ENCODE assay signal across 1 cellular context in genomic region chr17:77098884-77099545, GRCh38.
TF ChIP-seq lines count a peak whose summit lies in the region.

No MANE protein-coding gene starts in this region.

TF ChIP-seq in HepG2, 621 proteins besides CTCF, POLR2A, EP300 and RAD21 (continued from another document and continues in another):
- peak; percentile 61 for TF ChIP-seq FOSL2 (CRISPR knock-in tag; IDR thresholded peaks at IDR 0.05)
- no peak for TF ChIP-seq MBD4 (IDR thresholded peaks at IDR 0.05; ENCODE audit: borderline replicate concordance, low read length)
- no peak for TF ChIP-seq ZNF577 (CRISPR knock-in tag; IDR thresholded peaks at IDR 0.05; ENCODE audit: borderline replicate concordance, low read depth)
- TF ChIP-seq ZMYM3 (CRISPR knock-in tag; IDR thresholded peaks at IDR 0.05), result no peak; the same call in 1 of the 2 replicates
- no peak for TF ChIP-seq ADNP (CRISPR knock-in tag; IDR thresholded peaks at IDR 0.05)
- TF ChIP-seq AKAP8 (CRISPR knock-in tag; IDR thresholded peaks at IDR 0.05), result 0 out of 2 replicates have a peak, but pooled peaks have one; percentile 49
- no peak for TF ChIP-seq HINFP (CRISPR knock-in tag; IDR thresholded peaks at IDR 0.05; ENCODE audit: low read depth)
- no peak for TF ChIP-seq ZNF496 (CRISPR knock-in tag; IDR thresholded peaks at IDR 0.05; ENCODE audit: insufficient replicate concordance)
- TF ChIP-seq LBX2 (CRISPR knock-in tag; IDR thresholded peaks at IDR 0.05; ENCODE audit: borderline replicate concordance), result no peak
- TF ChIP-seq TCF7L2 (IDR thresholded peaks at IDR 0.05; ENCODE audit: low read depth, low read length), result no peak
- TF ChIP-seq PAX8 (CRISPR knock-in tag; IDR thresholded peaks at IDR 0.05; ENCODE audit: borderline replicate concordance), result no peak
- no peak for TF ChIP-seq ZNF251 (CRISPR knock-in tag; IDR thresholded peaks at IDR 0.05)
- TF ChIP-seq TFDP2 (CRISPR knock-in tag; IDR thresholded peaks at IDR 0.05), result no peak
- TF ChIP-seq PRMT3 (CRISPR knock-in tag; IDR thresholded peaks at IDR 0.05; ENCODE audit: borderline replicate concordance, low read depth), result no peak
- TF ChIP-seq ZKSCAN1 (IDR thresholded peaks at IDR 0.05; ENCODE audit: low read length), result no peak
- no peak; the same call in 1 of the 2 replicates for TF ChIP-seq IKZF5 (CRISPR knock-in tag; IDR thresholded peaks at IDR 0.05)
- TF ChIP-seq TCF7 (IDR thresholded peaks at IDR 0.05; ENCODE audit: low read depth), result no peak
- TF ChIP-seq SPEN (CRISPR knock-in tag; IDR thresholded peaks at IDR 0.05; ENCODE audit: low read depth), result peak; percentile 64
- no peak for TF ChIP-seq CBX5 (CRISPR knock-in tag; IDR thresholded peaks at IDR 0.05; ENCODE audit: borderline replicate concordance)
- TF ChIP-seq FOXJ3 (CRISPR knock-in tag; IDR thresholded peaks at IDR 0.05; ENCODE audit: borderline replicate concordance), result no peak; the same call in 1 of the 2 replicates
- TF ChIP-seq ZNF567 (CRISPR knock-in tag; IDR thresholded peaks at IDR 0.05; ENCODE audit: borderline replicate concordance), result no peak
- no peak for TF ChIP-seq NR1H2 (CRISPR knock-in tag; IDR thresholded peaks at IDR 0.05; ENCODE audit: borderline replicate concordance, low read depth)
- no peak for TF ChIP-seq ZNF547 (CRISPR knock-in tag; IDR thresholded peaks at IDR 0.05)
- peak; percentile 16; the same call in 1 of the 2 replicates for TF ChIP-seq HDAC2 (CRISPR knock-in tag; IDR thresholded peaks at IDR 0.05)
- peak; percentile 27; the same call in 1 of the 2 replicates for TF ChIP-seq HNF4A (CRISPR knock-in tag; IDR thresholded peaks at IDR 0.05)
- TF ChIP-seq ZFP90 (CRISPR knock-in tag; IDR thresholded peaks at IDR 0.05; ENCODE audit: borderline replicate concordance), result no peak
- TF ChIP-seq ZNF710 (CRISPR knock-in tag; IDR thresholded peaks at IDR 0.05; ENCODE audit: borderline replicate concordance), result no peak
- no peak for TF ChIP-seq ZFAT (CRISPR knock-in tag; conservative IDR thresholded peaks at IDR 0.05)
- TF ChIP-seq ZNF484 (CRISPR knock-in tag; IDR thresholded peaks at IDR 0.05; ENCODE audit: borderline replicate concordance, low read depth), result no peak
- TF ChIP-seq SNAPC4 (CRISPR knock-in tag; IDR thresholded peaks at IDR 0.05), result no peak
- no peak for TF ChIP-seq HNRNPLL (IDR thresholded peaks at IDR 0.05; ENCODE audit: low read depth, low read length, poor library complexity, severe bottlenecking)
- no peak for TF ChIP-seq ZNF207 (IDR thresholded peaks at IDR 0.05; ENCODE audit: borderline replicate concordance)
- TF ChIP-seq ZFX (CRISPR knock-in tag; IDR thresholded peaks at IDR 0.05; ENCODE audit: low read depth), result no peak
- no peak for TF ChIP-seq ZNF607 (CRISPR knock-in tag; IDR thresholded peaks at IDR 0.05; ENCODE audit: borderline replicate concordance)
- no peak for TF ChIP-seq ZNF672 (CRISPR knock-in tag; IDR thresholded peaks at IDR 0.05)
- TF ChIP-seq SALL1 (CRISPR knock-in tag; IDR thresholded peaks at IDR 0.05), result no peak; the same call in 1 of the 2 replicates
- TF ChIP-seq IRF1 (CRISPR knock-in tag; IDR thresholded peaks at IDR 0.05; ENCODE audit: low read depth), result no peak
- peak; percentile 36; the same call in 1 of the 2 replicates for TF ChIP-seq ZNF652 (CRISPR knock-in tag; IDR thresholded peaks at IDR 0.05; ENCODE audit: borderline replicate concordance, low read depth)
- TF ChIP-seq THAP8 (CRISPR knock-in tag; IDR thresholded peaks at IDR 0.05; ENCODE audit: borderline replicate concordance), result no peak
- TF ChIP-seq GABPA (IDR thresholded peaks at IDR 0.05; ENCODE audit: low read depth, low read length), result no peak
- TF ChIP-seq GABPA (CRISPR knock-in tag; IDR thresholded peaks at IDR 0.05; ENCODE audit: low read depth), result no peak
- TF ChIP-seq NFYC (CRISPR knock-in tag; IDR thresholded peaks at IDR 0.05), result no peak
- TF ChIP-seq ATF7 (IDR thresholded peaks at IDR 0.05), result no peak
- TF ChIP-seq ATF7 (CRISPR knock-in tag; IDR thresholded peaks at IDR 0.05), result no peak
- no peak for TF ChIP-seq SP5 (CRISPR knock-in tag; IDR thresholded peaks at IDR 0.05; ENCODE audit: borderline replicate concordance, low read depth)
- TF ChIP-seq CC2D1A (CRISPR knock-in tag; IDR thresholded peaks at IDR 0.05), result no peak
- no peak for TF ChIP-seq ZNF790 (CRISPR knock-in tag; IDR thresholded peaks at IDR 0.05; ENCODE audit: borderline replicate concordance)
- no peak for TF ChIP-seq RFX1 (IDR thresholded peaks at IDR 0.05)
- TF ChIP-seq RERE (CRISPR knock-in tag; IDR thresholded peaks at IDR 0.05; ENCODE audit: low read depth), result no peak
- no peak for TF ChIP-seq NCOA5 (CRISPR knock-in tag; IDR thresholded peaks at IDR 0.05)
- no peak for TF ChIP-seq ESRRA (CRISPR knock-in tag; IDR thresholded peaks at IDR 0.05; ENCODE audit: low read depth)
- TF ChIP-seq ZNF572 (CRISPR knock-in tag; IDR thresholded peaks at IDR 0.05), result no peak
